In genomic region chr2:132279930-132280615, GRCh38 we compare ENCODE assay signal across 20 cellular contexts.
DNase-seq lines count a peak whose midpoint lies in the region; ATAC-seq and TF ChIP-seq lines count a peak whose summit lies in the region.
"Had no signal": no experiment of that assay in that cellular context is flagged by ENCODE, and none has a peak within 500 bp of the region (broad histone marks: within the 10 kb centered on the region; RNA-seq: fewer than 3 reads in every experiment).

No MANE protein-coding gene starts in this region.

- ATAC-seq in esophagus mucosa (peak; percentile 11), upper lobe of right lung (peak; percentile 32), Right ventricle myocardium inferior (no peak)
- ATAC-seq: A549 had no signal

- no peak overlapping the region for H3K4me2 ChIP-seq in neuronal stem cell (ENCODE audit: insufficient read depth, low read length, poor library complexity, severe bottlenecking)
- H3K4me2 ChIP-seq: A549 had no signal

- peak overlapping the region; percentile 56 for H2AK5ac ChIP-seq in neuronal stem cell (ENCODE audit: low read depth, low read length)

- peaks cover 2% of the 10 kb centered on the region for H3K79me1 ChIP-seq in neuronal stem cell (ENCODE audit: low read depth, low read length)

- no peaks in the 10 kb centered on the region for H3K36me3 ChIP-seq in neuronal stem cell (replicated peaks in 1 of 2; ENCODE audit: control insufficient read depth in 2 of 2, insufficient read depth in 2 of 2, low read length in 2 of 2)
- H3K36me3 ChIP-seq in upper lobe of right lung, result no peaks in the 10 kb centered on the region
- H3K36me3 ChIP-seq: HAP-1 had no signal

- H2BK120ac ChIP-seq in neuronal stem cell (ENCODE audit: low read depth, low read length), result no peak overlapping the region

- no peak overlapping the region for H2BK15ac ChIP-seq in neuronal stem cell (ENCODE audit: low read length)

- no CpG with 5 or more reads among the region's 31 CpGs for WGBS in neuronal stem cell (ENCODE audit: extremely low coverage in 2 of 2, insufficient read length in 2 of 2, insufficient replicate concordance in 1 of 2), 2 donors

- no peak overlapping the region for H3K27ac ChIP-seq in neuronal stem cell (replicated peaks; ENCODE audit: low read length)
- H3K27ac ChIP-seq in upper lobe of right lung, result no peak overlapping the region
- H3K27ac ChIP-seq: A549 had no signal

- no peak overlapping the region for H4K91ac ChIP-seq in neuronal stem cell (ENCODE audit: low read depth, low read length, poor library complexity)

- no peak overlapping the region for H3K4ac ChIP-seq in neuronal stem cell (ENCODE audit: low read length)

- in situ Hi-C loops in GM13976 (cut with MboI; ENCODE audit: low sequenced_read_pairs, unreplicated experiment), result no loop called here

- H3K9me3 ChIP-seq in neuronal stem cell (replicated peaks in 1 of 2; ENCODE audit: control insufficient read depth in 2 of 2, insufficient read depth in 1 of 2, low read depth in 1 of 2, low read length in 2 of 2) (no peaks in the 10 kb centered on the region), upper lobe of right lung (no peaks in the 10 kb centered on the region)
- H3K9me3 ChIP-seq: HAP-1 had no signal

- no peak overlapping the region for H3K14ac ChIP-seq in neuronal stem cell (ENCODE audit: low read length)

- DNase-seq in GM13976 (ENCODE audit: low spot score) (peak; percentile 24), neuronal stem cell (ENCODE audit: low spot score) (no peak), upper lobe of right lung (no peak), NCI-H446 treated with DMSO at 0.1 percent for 48 hours (lab: John Stamatoyannopoulos, UW) (no peak), Kasumi-1 (lab: John Stamatoyannopoulos, UW) (no peak), Right ventricle myocardium inferior (ENCODE audit: missing footprints) (no peak)
- DNase-seq: 8988T; ACHN; C1 segment of cervical spinal cord; Calu3; CD4-positive, alpha-beta memory T cell; COR-L47; DMS53; DMS79 treated with DMSO at 0.1 percent for 48 hours; GF-D8; GOT3; HFFc6 had no signal

- no peak overlapping the region for H3K9ac ChIP-seq in neuronal stem cell (ENCODE audit: low read depth, low read length, poor library complexity)

- TF ChIP-seq CTCF in GM13976 (IDR thresholded peaks at IDR 0.05; ENCODE audit: borderline replicate concordance, control extremely low read depth, extremely low read depth, insufficient read depth, missing control alignments) (no peak), upper lobe of right lung (IDR thresholded peaks at IDR 0.05) (no peak)

- no peak overlapping the region for H2BK5ac ChIP-seq in neuronal stem cell (ENCODE audit: low read length)

- H2BK12ac ChIP-seq in neuronal stem cell (ENCODE audit: low read length), result no peak overlapping the region

- H3K4me1 ChIP-seq in neuronal stem cell (ENCODE audit: control insufficient read depth in 2 of 2, insufficient read depth in 1 of 2, low read depth in 1 of 2, low read length in 2 of 2) (no peaks in the 10 kb centered on the region), upper lobe of right lung (no peaks in the 10 kb centered on the region)
- H3K4me1 ChIP-seq: A549, HAP-1 had no signal

- H4K8ac ChIP-seq in neuronal stem cell (ENCODE audit: low read depth, low read length), result no peak overlapping the region

- H2AFZ ChIP-seq in neuronal stem cell (ENCODE audit: low read length), result no peak overlapping the region

- H3K4me3 ChIP-seq in neuronal stem cell (ENCODE audit: low read length in 2 of 2) (no peak overlapping the region), upper lobe of right lung (no peak overlapping the region)
- H3K4me3 ChIP-seq: A549, HAP-1 had no signal

- H3K23ac ChIP-seq in neuronal stem cell (ENCODE audit: low read depth, low read length, poor library complexity), result no peak overlapping the region

- intact Hi-C loops in upper lobe of right lung (cut with DNase I), result no loop called here
- intact Hi-C loops in Right ventricle myocardium inferior (cut with DNase I), result no loop called here

- H3K27me3 ChIP-seq in neuronal stem cell (ENCODE audit: control insufficient read depth in 3 of 3, insufficient read depth in 3 of 3, low read depth in 1 of 3, low read length in 3 of 3) (no peaks in the 10 kb centered on the region), upper lobe of right lung (no peaks in the 10 kb centered on the region)

- H3K18ac ChIP-seq in neuronal stem cell (ENCODE audit: low read length), result peak overlapping the region; percentile 38
